In genomic region chr2:9843229-9844035, GRCh38 we compare ENCODE assay signal across 8 cellular contexts. TPM values are rescaled to one million over a fixed set of nuclear protein-coding genes. Genes with fewer than 3 reads are reported as not detected.
DNase-seq lines count a peak whose midpoint lies in the region; ATAC-seq, FAIRE-seq and TF ChIP-seq lines count a peak whose summit lies in the region.

Gene TAF1B (plus strand): TSS chr2:9843474. CDS start chr2:9843542, 68 bp downstream.

- H3K27me3 ChIP-seq in psoas muscle (ENCODE audit: insufficient read depth in 3 of 3, low read length in 2 of 3): no peaks in the 10 kb centered on the region

- intact Hi-C loops in T-helper 1 cell treated with Interleukin-12 subunit alpha and Interleukin-12 subunit beta and Interleukin-4 antibody, amounts not matched to agents 30 ng/mL and 1 ng/mL, for 36 hours (cut with micrococcal nuclease): loop anchor here (1.0 to 2.0 kb wide), 11 partner anchors 29 to 605 kb away; partner anchors contain the start of genes ADAM17, CPSF3, GRHL1 and HPCAL1
- intact Hi-C loops in left ventricle myocardium superior (cut with micrococcal nuclease): no loop called here
- intact Hi-C loops in psoas muscle (cut with DNase I): no loop called here

- H3K27ac ChIP-seq in psoas muscle: peak within 1 kb of the TSS; percentile 86

- in situ Hi-C loops in GM13977 (cut with MboI; ENCODE audit: low pct_unique_long_range_greater_than_20kb, low sequenced_read_pairs, unreplicated experiment): no loop called here

- peak; percentile 37 for TF ChIP-seq CTCF in GM13977 (IDR thresholded peaks at IDR 0.05; ENCODE audit: extremely low read depth, insufficient read depth, missing control alignments)
- peak; percentile 41 for TF ChIP-seq CTCF in psoas muscle (IDR thresholded peaks at IDR 0.05)

- no peaks in the 10 kb centered on the region for H3K9me3 ChIP-seq in psoas muscle

- H3K4me1 ChIP-seq in psoas muscle: peaks cover 20% of the 10 kb centered on the region

- peak; percentile 62 for FAIRE-seq in urothelium cell line (lab: Jason Lieb, UNC)

- 0 to 1% (median 0%) methylated on average over 65 to 70 of the region's 70 CpGs for WGBS in psoas muscle, 3 donors

- DNase-seq in GM13977 (ENCODE audit: low spot score): peak; percentile 93
- DNase-seq in NCI-H146 treated with DMSO at 0.1 percent for 48 hours (lab: John Stamatoyannopoulos, UW; ENCODE audit: unreplicated experiment): peak; percentile 74
- DNase-seq in amniotic epithelial cell (ENCODE audit: low read depth): peak; percentile 89
- DNase-seq in left ventricle myocardium superior: peak; percentile 90
- DNase-seq in psoas muscle: peak; percentile 89 to 94
- peak; percentile 99 for DNase-seq in urothelium cell line (ENCODE audit: low spot score)

- peak within 1 kb of the TSS; percentile 83 for H3K4me3 ChIP-seq in psoas muscle

- ATAC-seq in HG02884 (IDR thresholded peaks at IDR 0.05; ENCODE audit: unreplicated experiment): peak; percentile 87
- peak; percentile 98 for ATAC-seq in left ventricle myocardium superior
- peak; percentile 89 to 96 (median 92) for ATAC-seq in psoas muscle

- peaks cover 3 to 28% of the 10 kb centered on the region in 2 donors for H3K36me3 ChIP-seq in psoas muscle (ENCODE audit: insufficient read depth in 1 of 2, low read depth in 1 of 2)

RNA-seq across cellular contexts. Expression of gene TAF1B, which starts in this region (rescaled TPM):
- 35.5 and 36.1 TPM in 2 replicates for total RNA-seq in T-helper 1 cell treated with Interleukin-12 subunit alpha and Interleukin-12 subunit beta and Interleukin-4 antibody, amounts not matched to agents 30 ng/mL and 1 ng/mL, for 36 hours
- total RNA-seq in left ventricle myocardium superior (3.6 TPM), psoas muscle (1 to 10 TPM; 3.8 to 7.6 (median 5.8) TPM)
- 1 to 10 TPM; 2.7 to 6.0 (median 5.7) TPM for polyA plus RNA-seq in psoas muscle

Comparison
In these comparisons a context has a peak if more than half of its experiments do, and no peak if none do; other contexts are left out.
1. Peak in every context shown above with its lines: DNase-seq, ATAC-seq, H3K4me3 ChIP-seq and H3K27ac ChIP-seq.